In the genomic region with DNA sequence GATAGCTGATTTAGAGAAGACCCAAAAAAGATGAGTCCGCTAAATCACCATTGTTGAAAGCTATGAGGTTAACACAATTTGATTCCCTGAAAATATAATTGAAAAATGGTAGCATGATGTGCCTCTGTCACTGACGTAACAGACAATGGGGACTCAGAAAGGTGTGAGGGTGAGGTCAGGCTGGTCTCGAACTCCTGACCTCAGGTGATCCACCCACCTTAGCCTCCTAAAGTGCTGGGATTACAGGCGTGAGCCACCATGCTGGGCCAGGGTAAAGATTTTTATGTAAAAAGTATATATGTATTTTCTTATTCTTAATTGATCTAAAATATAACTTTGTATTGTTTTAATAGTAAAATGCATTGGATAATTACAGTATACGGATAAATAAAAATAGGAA, we compare ENCODE assay signal across 20 cellular contexts.
"Had no signal": no experiment of that assay in that cellular context is flagged by ENCODE, and none has a peak within 500 bp of the region (broad histone marks: within the 10 kb centered on the region; RNA-seq: fewer than 3 reads in every experiment).

No MANE protein-coding gene starts in this region.

- H3K9me3 ChIP-seq: SJSA1 had no signal

- H3K4me1 ChIP-seq: SJSA1 had no signal

- H3K36me3 ChIP-seq: SJSA1 had no signal

- H3K27ac ChIP-seq: SJSA1, SK-N-MC had no signal

- H3K27me3 ChIP-seq: SJSA1 had no signal

- DNase-seq: IMR-90, Karpas-422, KG1, MM.1S, NCI-H1092 treated with DMSO at 0.1 percent for 48 hours, NCI-H1436, NCI-H1694 treated with DMSO at 0.1 percent for 48 hours, NCI-H1930, NCI-H2081 treated with DMSO at 0.1 percent for 48 hours, NCI-H2227 treated with DMSO at 0.1 percent for 48 hours, NCI-H446, NCI-H510A, NCI-H524 treated with DMSO at 0.1 percent for 48 hours, NCI-H69, NCI-H774, Right ventricle myocardium superior, RPMI8226, SIG-M5 had no signal

- H3K4me3 ChIP-seq: SJSA1, SK-N-MC had no signal
